17 cellular contexts compared by ENCODE assay signal in genomic region chr20:23212011-23212410, GRCh38.
DNase-seq lines count a peak whose midpoint lies in the region; ATAC-seq, FAIRE-seq and TF ChIP-seq lines count a peak whose summit lies in the region.
"Had no signal": no experiment of that assay in that cellular context is flagged by ENCODE, and none has a peak within 500 bp of the region (broad histone marks: within the 10 kb centered on the region; RNA-seq: fewer than 3 reads in every experiment).

No MANE protein-coding gene starts in this region.

- no peaks in the 10 kb centered on the region for H3K4me1 Mint-ChIP-seq in activated T-cell treated with anti-CD3 and anti-CD28 coated beads, Interleukin-2, amount 50 U/mL, for 24 hours (ENCODE audit: low read depth)
- H3K4me1 Mint-ChIP-seq: GM23338 had no signal

- TF ChIP-seq POLR2A in GM12891 (IDR thresholded peaks at IDR 0.05; ENCODE audit: low read depth, low read length) = no peak

- H3K27ac Mint-ChIP-seq in activated T-cell treated with anti-CD3 and anti-CD28 coated beads, Interleukin-2, amount 50 U/mL, for 24 hours = no peak overlapping the region
- H3K27ac Mint-ChIP-seq: GM23338 had no signal

- peak overlapping the region; percentile 53 for H3K27ac ChIP-seq in VCaP
- H3K27ac ChIP-seq: C4-2B, SJSA1 had no signal

- intact Hi-C loops in left cardiac atrium (cut with DNase I) = no loop called here

- TF ChIP-seq CTCF in VCaP (conservative IDR thresholded peaks at IDR 0.05) (no peak), fibroblast of villous mesenchyme (IDR thresholded peaks at IDR 0.05; ENCODE audit: insufficient read depth, low read depth, low read length) (no peak)

- FAIRE-seq in GM12891 (lab: Jason Lieb, UNC) = no peak

- H3K4me3 ChIP-seq in fibroblast of villous mesenchyme (ENCODE audit: low read depth, low read length) = no peak overlapping the region
- H3K4me3 ChIP-seq: GM23338, SJSA1 had no signal

- DNase-seq in ELF-1 (ENCODE audit: low read depth, low spot score) = peak; percentile 42
- peak; percentile 35 for DNase-seq in MV-4-11 (lab: John Stamatoyannopoulos, UW)
- peak; percentile 18 for DNase-seq in fibroblast of villous mesenchyme (ENCODE audit: low read depth)
- no peak for DNase-seq in left cardiac atrium
- DNase-seq in GM12891 (ENCODE audit: insufficient read length, low spot score) = no peak
- DNase-seq in activated T-cell treated with anti-CD3 and anti-CD28 coated beads, Interleukin-2, amount 50 U/mL, for 24 hours = no peak
- DNase-seq: ACHN, DMS79, HCEC 1CT, NCI-H187, NCI-H2107, NCI-H510A, NCI-H774 had no signal

- ATAC-seq in left cardiac atrium = no peak
- ATAC-seq: GM23338 had no signal

- peaks cover 3% of the 10 kb centered on the region for H3K27me3 Mint-ChIP-seq in activated T-cell treated with anti-CD3 and anti-CD28 coated beads, Interleukin-2, amount 50 U/mL, for 24 hours

- no peak overlapping the region for H3K4me3 Mint-ChIP-seq in activated T-cell treated with anti-CD3 and anti-CD28 coated beads, Interleukin-2, amount 50 U/mL, for 24 hours
- H3K4me3 Mint-ChIP-seq: GM23338 had no signal

- H3K9me3 Mint-ChIP-seq in activated T-cell treated with anti-CD3 and anti-CD28 coated beads, Interleukin-2, amount 50 U/mL, for 24 hours = no peaks in the 10 kb centered on the region
- H3K9me3 Mint-ChIP-seq: GM23338 had no signal

- no peaks in the 10 kb centered on the region for H3K36me3 Mint-ChIP-seq in activated T-cell treated with anti-CD3 and anti-CD28 coated beads, Interleukin-2, amount 50 U/mL, for 24 hours (ENCODE audit: low read depth)

TF ChIP-seq in GM12891, 5 proteins besides CTCF, POLR2A, EP300 and RAD21:
- TF ChIP-seq POLR2AphosphoS5 (IDR thresholded peaks at IDR 0.05; ENCODE audit: low read depth, low read length) (no peak), SPI1 (IDR thresholded peaks at IDR 0.05; ENCODE audit: low read depth, low read length) (no peak), POU2F2 (IDR thresholded peaks at IDR 0.05; ENCODE audit: low read depth, low read length) (no peak), PAX5 (IDR thresholded peaks at IDR 0.05; ENCODE audit: insufficient read depth, low read length, severe bottlenecking) (no peak), TAF1 (IDR thresholded peaks at IDR 0.05; ENCODE audit: low read depth, low read length) (no peak)
TF ChIP-seq in GM12891: peak in this region for 0.

Comparison
In these comparisons a context has a peak if more than half of its experiments do, and no peak if none do; other contexts are left out.
1. DNase-seq: peak in ELF-1 (single experiment), MV-4-11 (single experiment) and fibroblast of villous mesenchyme (single experiment); none in left cardiac atrium (single experiment), GM12891 (single experiment) and activated T-cell treated with anti-CD3 and anti-CD28 coated beads, Interleukin-2, amount 50 U/mL, for 24 hours (single experiment).